9 cellular contexts compared by ENCODE assay signal in the genomic region with DNA sequence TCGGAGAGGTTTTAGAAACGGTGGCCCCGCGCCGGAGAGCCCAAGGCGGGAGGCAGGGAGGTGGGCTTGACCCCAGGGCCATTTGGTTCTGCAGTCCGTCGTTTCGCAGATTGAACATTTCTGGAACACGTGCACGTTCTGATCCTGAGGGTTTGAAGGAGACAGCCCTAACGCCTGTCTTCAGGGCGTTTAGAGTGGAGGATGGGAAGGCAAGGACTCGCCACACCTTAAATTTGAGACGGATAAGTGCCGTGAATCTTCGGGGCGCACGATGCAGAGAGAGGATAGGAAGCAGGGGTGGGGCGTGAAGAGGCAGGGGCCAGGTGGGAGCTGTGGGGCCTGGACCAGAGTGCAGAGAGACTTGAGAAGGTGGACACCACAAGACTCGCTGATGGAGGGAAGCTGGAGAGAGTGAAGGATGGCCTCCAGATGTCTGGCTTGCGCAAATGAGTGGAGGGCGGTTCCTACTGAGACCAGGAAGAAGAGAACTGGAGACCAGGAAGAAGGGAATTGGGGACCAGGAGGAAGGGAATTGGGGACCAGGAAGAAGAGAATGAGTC. TPM values are rescaled to one million over a fixed set of nuclear protein-coding genes. Genes with fewer than 3 reads are reported as not detected.
DNase-seq lines count a peak whose midpoint lies in the region; ATAC-seq and TF ChIP-seq lines count a peak whose summit lies in the region.
"Had no signal": no experiment of that assay in that cellular context is flagged by ENCODE, and none has a peak within 500 bp of the region (broad histone marks: within the 10 kb centered on the region; RNA-seq: fewer than 3 reads in every experiment).

No MANE protein-coding gene starts in this region.

- H3K9me3 Mint-ChIP-seq in activated naive CD4-positive, alpha-beta T cell treated with anti-CD3 and anti-CD28 coated beads, Interleukin-2, amount 50 U/mL, for 24 hours, result no peaks in the 10 kb centered on the region

- no peaks in the 10 kb centered on the region for H3K27me3 Mint-ChIP-seq in activated naive CD4-positive, alpha-beta T cell treated with anti-CD3 and anti-CD28 coated beads, Interleukin-2, amount 50 U/mL, for 24 hours

- no peak for TF ChIP-seq POLR2A in GM18505 (IDR thresholded peaks at IDR 0.05; ENCODE audit: borderline replicate concordance, extremely low read depth, insufficient read depth, insufficient read length)

- H3K4me3 ChIP-seq in lower lobe of right lung (peak overlapping the region; percentile 84), tibial artery (peak overlapping the region; percentile 82 to 96)

- peak overlapping the region; percentile 87 for H3K4me3 Mint-ChIP-seq in activated naive CD4-positive, alpha-beta T cell treated with anti-CD3 and anti-CD28 coated beads, Interleukin-2, amount 50 U/mL, for 24 hours

- H3K27ac ChIP-seq in angular gyrus (ENCODE audit: low read depth, low read length), result peak overlapping the region; percentile 22
- no peak overlapping the region for H3K27ac ChIP-seq in lower lobe of right lung
- no peak overlapping the region for H3K27ac ChIP-seq in tibial artery

- H3K4me1 Mint-ChIP-seq in activated naive CD4-positive, alpha-beta T cell treated with anti-CD3 and anti-CD28 coated beads, Interleukin-2, amount 50 U/mL, for 24 hours, result peaks cover 44% of the 10 kb centered on the region

- H3K4me1 ChIP-seq in lower lobe of right lung (peaks cover 38% of the 10 kb centered on the region), tibial artery (peaks cover 0 to 36% (median 33%) of the 10 kb centered on the region in 4 donors)

- no peak for ATAC-seq in lower lobe of right lung
- no peak for ATAC-seq in GM18505 (IDR thresholded peaks at IDR 0.05; ENCODE audit: unreplicated experiment)

- no peaks in the 10 kb centered on the region for H3K27me3 ChIP-seq in lower lobe of right lung (ENCODE audit: low read depth)
- no peaks in the 10 kb centered on the region for H3K27me3 ChIP-seq in tibial artery
- H3K27me3 ChIP-seq: BLaER1 treated with 17β-estradiol and CSF1 and Interleukin-3, amounts not matched to agents 10 nM and 100 nM had no signal

- H3K9me3 ChIP-seq in lower lobe of right lung (no peaks in the 10 kb centered on the region), tibial artery (no peaks in the 10 kb centered on the region)

- H3K27ac Mint-ChIP-seq in activated naive CD4-positive, alpha-beta T cell treated with anti-CD3 and anti-CD28 coated beads, Interleukin-2, amount 50 U/mL, for 24 hours, result peak overlapping the region; percentile 55

- peaks cover 5% of the 10 kb centered on the region for H3K36me3 Mint-ChIP-seq in activated naive CD4-positive, alpha-beta T cell treated with anti-CD3 and anti-CD28 coated beads, Interleukin-2, amount 50 U/mL, for 24 hours

- H3K36me3 ChIP-seq in lower lobe of right lung, result no peaks in the 10 kb centered on the region
- peaks cover 0 to 11% (median 0%) of the 10 kb centered on the region in 3 donors for H3K36me3 ChIP-seq in tibial artery

- no peak for TF ChIP-seq CTCF in lower lobe of right lung (IDR thresholded peaks at IDR 0.05)
- TF ChIP-seq CTCF in tibial artery (IDR thresholded peaks at IDR 0.05), result no peak

- intact Hi-C loops in lower lobe of right lung (cut with DNase I), result no loop called here
- intact Hi-C loops in tibial artery (cut with DNase I; ENCODE audit: low total_unique reads), result no loop called here

- no peak for DNase-seq in activated naive CD4-positive, alpha-beta T cell treated with Interleukin-2 at 50 U/mL for 16 hours
- DNase-seq in lower lobe of right lung (no peak), tibial artery (no peak), NCI-H2227 treated with DMSO at 0.1 percent for 48 hours (lab: John Stamatoyannopoulos, UW) (no peak), SHP77 (lab: John Stamatoyannopoulos, UW) (no peak)

RNA-seq across cellular contexts. Expression of gene MIER2, which starts 0.8 kb away (rescaled TPM):
- 39.4 TPM for total RNA-seq in lower lobe of right lung

RNA-seq across cellular contexts. Expression of gene PLPP2, which starts 54.2 kb away (rescaled TPM):
- 11.7 TPM for total RNA-seq in lower lobe of right lung
